8 cellular contexts compared by ENCODE assay signal in the genomic region with DNA sequence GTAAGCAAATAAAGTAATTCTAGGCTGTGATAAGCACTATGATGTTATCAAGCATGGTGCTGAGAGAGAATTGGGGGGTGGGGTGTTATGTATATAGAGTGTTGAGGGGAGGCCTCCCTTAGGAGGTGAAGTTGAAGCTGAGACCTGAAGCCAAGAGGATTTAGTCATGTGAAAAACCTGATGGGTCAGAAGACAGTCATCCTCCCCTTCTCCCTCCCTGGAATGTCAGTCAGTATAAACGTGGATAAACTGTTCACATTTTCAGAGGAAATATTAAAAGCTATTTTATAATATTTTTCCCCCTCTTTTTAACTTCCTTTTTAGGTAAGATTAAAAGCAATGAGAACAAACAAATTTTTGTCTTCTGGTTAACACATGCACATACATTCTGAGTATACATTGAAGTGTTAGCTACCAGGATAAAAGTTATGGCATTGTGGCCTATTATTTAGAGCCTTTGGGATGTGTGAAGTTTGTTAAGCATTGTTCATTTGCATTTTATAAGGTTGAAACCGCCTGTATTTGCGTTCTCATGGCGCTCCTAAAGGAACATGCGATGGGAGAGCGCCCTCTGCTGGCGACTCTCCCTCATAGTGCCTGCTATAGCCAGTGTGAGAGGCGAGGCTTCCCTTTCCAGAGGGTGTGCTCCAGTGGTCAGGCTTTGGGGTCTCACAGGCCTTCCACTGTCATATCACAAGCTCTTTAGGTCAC. TPM values are rescaled to one million over a fixed set of nuclear protein-coding genes. Genes with fewer than 3 reads are reported as not detected.
DNase-seq lines count a peak whose midpoint lies in the region; ATAC-seq, FAIRE-seq and TF ChIP-seq lines count a peak whose summit lies in the region.

No MANE protein-coding gene starts in this region.

- H3K4me3 ChIP-seq in SJCRH30 = no peak overlapping the region

- H3K27ac ChIP-seq in 22Rv1 = peak overlapping the region; percentile 88
- no peak overlapping the region for H3K27ac ChIP-seq in SJCRH30

- H3K27me3 ChIP-seq in SJCRH30 = no peaks in the 10 kb centered on the region

- 0 out of 2 replicates have a peak, but pooled peaks cover 9% of the 10 kb centered on the region for H3K36me3 ChIP-seq in SJCRH30

- ATAC-seq in GM18502 (IDR thresholded peaks at IDR 0.05; ENCODE audit: poor library complexity, unreplicated experiment) = peak; percentile 68

- H3K4me1 ChIP-seq in SJCRH30 = no peaks in the 10 kb centered on the region

- no peaks in the 10 kb centered on the region for H3K9me3 ChIP-seq in SJCRH30 (replicated peaks)

- peak; percentile 94 for TF ChIP-seq CTCF in 22Rv1 (IDR thresholded peaks at IDR 0.05)
- TF ChIP-seq CTCF in LNCAP (IDR thresholded peaks at IDR 0.05) = peak; percentile 83

- no peak for FAIRE-seq in frontal cortex (lab: Jason Lieb, UNC)

- peak; percentile 53 to 86 for DNase-seq in SJCRH30
- DNase-seq in activated gamma-delta T cell treated with anti-CD3 and anti-CD28 coated beads, Interleukin-2, amount 50 U/mL, for 16 hours (ENCODE audit: low read depth) = peak; percentile 76
- peak; percentile 24 to 49 for DNase-seq in frontal cortex (ENCODE audit: low spot score in 2 of 2)
- DNase-seq in nucleus accumbens (lab: John Stamatoyannopoulos, UW) = peak in 51 of 56 donors; percentile 11 to 88 (median 58)
- peak; percentile 51 for DNase-seq in stromal cell of bone marrow (ENCODE audit: low read depth)

RNA-seq across cellular contexts. Expression of gene MAPK13, which starts 35.4 kb away (rescaled TPM):
- total RNA-seq in SJCRH30 (2014; rRNA removed; shearing (Covaris generic)) = 0.08 and 0.23 TPM in 2 replicates
- total RNA-seq in frontal cortex = 1.2 TPM
